Comparison of ENCODE assay signal across 2 cellular contexts in the genomic region with DNA sequence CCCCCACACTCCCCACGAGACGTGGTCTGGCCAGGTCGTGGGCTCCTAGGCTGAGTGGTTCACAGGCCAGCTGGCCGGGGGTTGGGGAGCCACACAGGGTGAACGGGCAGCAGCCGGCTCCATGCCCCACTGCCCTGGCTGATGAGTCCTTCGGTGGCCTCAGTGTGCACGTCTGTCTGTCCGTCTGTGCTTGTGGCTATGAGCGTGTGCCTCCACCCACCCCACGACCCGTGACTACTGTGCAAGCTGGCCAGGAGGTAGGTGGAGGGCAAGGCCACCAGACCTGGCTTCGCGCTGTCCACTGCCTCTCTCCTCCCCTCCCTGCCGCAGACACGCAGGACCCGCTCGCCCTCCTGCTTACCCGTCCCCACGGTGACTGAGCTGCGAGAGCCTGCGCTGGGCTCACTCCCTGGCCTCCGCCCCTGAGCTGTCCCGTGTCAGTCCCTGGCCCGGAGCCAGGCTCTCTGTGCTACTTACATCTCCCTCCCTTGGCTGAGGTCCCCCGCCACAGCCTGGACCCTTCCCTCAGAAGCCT.
TF ChIP-seq lines count a peak whose summit lies in the region.

No MANE protein-coding gene starts in this region.

TF ChIP-seq in IMR-90, 13 proteins besides CTCF, POLR2A, EP300 and RAD21:
- TF ChIP-seq FOS (IDR thresholded peaks at IDR 0.05; ENCODE audit: low read depth, low read length): no peak
- TF ChIP-seq RFX5 (IDR thresholded peaks at IDR 0.05; ENCODE audit: low read depth, low read length): no peak
- TF ChIP-seq CHD1 (IDR thresholded peaks at IDR 0.05; ENCODE audit: low read depth, low read length): no peak
- TF ChIP-seq BHLHE40 (IDR thresholded peaks at IDR 0.05; ENCODE audit: low read depth, low read length): no peak
- TF ChIP-seq CEBPB (IDR thresholded peaks at IDR 0.05; ENCODE audit: low read depth, low read length): no peak
- TF ChIP-seq, protein P1, sequence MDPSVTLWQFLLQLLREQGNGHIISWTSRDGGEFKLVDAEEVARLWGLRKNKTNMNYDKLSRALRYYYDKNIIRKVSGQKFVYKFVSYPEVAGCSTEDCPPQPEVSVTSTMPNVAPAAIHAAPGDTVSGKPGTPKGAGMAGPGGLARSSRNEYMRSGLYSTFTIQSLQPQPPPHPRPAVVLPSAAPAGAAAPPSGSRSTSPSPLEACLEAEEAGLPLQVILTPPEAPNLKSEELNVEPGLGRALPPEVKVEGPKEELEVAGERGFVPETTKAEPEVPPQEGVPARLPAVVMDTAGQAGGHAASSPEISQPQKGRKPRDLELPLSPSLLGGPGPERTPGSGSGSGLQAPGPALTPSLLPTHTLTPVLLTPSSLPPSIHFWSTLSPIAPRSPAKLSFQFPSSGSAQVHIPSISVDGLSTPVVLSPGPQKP (IDR thresholded peaks at IDR 0.05; ENCODE audit: borderline replicate concordance, low read depth, low read length): no peak
- TF ChIP-seq MAZ (IDR thresholded peaks at IDR 0.05; ENCODE audit: borderline replicate concordance, low read depth, low read length): no peak
- no peak for TF ChIP-seq RCOR1 (IDR thresholded peaks at IDR 0.05; ENCODE audit: insufficient replicate concordance, low read length)
- TF ChIP-seq MXI1 (IDR thresholded peaks at IDR 0.05; ENCODE audit: borderline replicate concordance, low read depth, low read length): no peak
- no peak for TF ChIP-seq MAFK (IDR thresholded peaks at IDR 0.05; ENCODE audit: low read depth, low read length)
- no peak for TF ChIP-seq SMC3 (IDR thresholded peaks at IDR 0.05; ENCODE audit: low read depth, low read length)
- TF ChIP-seq NFE2L2 (IDR thresholded peaks at IDR 0.05; ENCODE audit: low read depth, low read length): no peak
- TF ChIP-seq, protein P2, sequence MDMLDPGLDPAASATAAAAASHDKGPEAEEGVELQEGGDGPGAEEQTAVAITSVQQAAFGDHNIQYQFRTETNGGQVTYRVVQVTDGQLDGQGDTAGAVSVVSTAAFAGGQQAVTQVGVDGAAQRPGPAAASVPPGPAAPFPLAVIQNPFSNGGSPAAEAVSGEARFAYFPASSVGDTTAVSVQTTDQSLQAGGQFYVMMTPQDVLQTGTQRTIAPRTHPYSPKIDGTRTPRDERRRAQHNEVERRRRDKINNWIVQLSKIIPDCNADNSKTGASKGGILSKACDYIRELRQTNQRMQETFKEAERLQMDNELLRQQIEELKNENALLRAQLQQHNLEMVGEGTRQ (IDR thresholded peaks at IDR 0.05; ENCODE audit: low read depth, low read length): no peak

TF ChIP-seq in HepG2, 621 proteins besides CTCF, POLR2A, EP300 and RAD21:
- TF ChIP-seq AGO2 (optimal IDR thresholded peaks at IDR 0.05; ENCODE audit: low read depth, low read length) (peak; percentile 72), RFXANK (CRISPR knock-in tag; IDR thresholded peaks at IDR 0.05) (no peak), RBFOX2 (IDR thresholded peaks at IDR 0.05; ENCODE audit: low read depth, low read length) (peak; percentile 32; the same call in 1 of the 2 replicates)
